Comparison of ENCODE assay signal across 14 cellular contexts in the genomic region with DNA sequence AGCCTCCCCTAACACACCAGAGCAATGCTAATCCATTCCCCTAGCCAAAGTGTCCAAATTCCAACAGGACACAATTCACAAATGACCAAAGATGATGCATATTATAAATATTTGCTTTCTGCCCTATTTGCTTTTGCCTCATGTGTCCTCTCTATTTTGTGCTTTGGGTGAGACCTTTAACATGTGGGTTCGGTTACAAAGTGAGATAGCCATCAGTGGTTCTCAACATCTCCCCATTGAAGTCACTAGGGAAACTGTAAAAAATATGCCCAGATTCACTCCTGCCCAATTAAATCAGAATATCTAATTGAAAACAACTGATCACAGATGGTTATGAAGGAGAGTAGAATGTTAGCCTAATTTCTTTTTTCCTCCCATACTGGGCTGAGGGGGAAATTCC.
"Had no signal": no experiment of that assay in that cellular context is flagged by ENCODE, and none has a peak within 500 bp of the region (broad histone marks: within the 10 kb centered on the region; RNA-seq: fewer than 3 reads in every experiment).

No MANE protein-coding gene starts in this region.

- H3K9me3 ChIP-seq: adrenal gland, lower lobe of right lung, testis had no signal

- H3K4me3 Mint-ChIP-seq: T-helper 17 cell had no signal

- H3K4me3 ChIP-seq: adrenal gland, dorsolateral prefrontal cortex, lower lobe of right lung, stomach, testis had no signal

- H3K4me1 ChIP-seq: adrenal gland had no signal

- H3K27ac ChIP-seq: adrenal gland, dorsolateral prefrontal cortex, lower lobe of right lung, stomach, WERI-Rb-1 had no signal

- H3K36me3 ChIP-seq: adrenal gland, lower lobe of right lung, stomach, WERI-Rb-1 had no signal

- H3K27ac Mint-ChIP-seq: T-helper 17 cell had no signal

- H3K27me3 ChIP-seq: adrenal gland, dorsolateral prefrontal cortex, stomach, testis had no signal

- ATAC-seq: lower lobe of right lung, T-helper 17 cell had no signal

- DNase-seq: activated CD4-positive, alpha-beta T cell treated with anti-CD3 and anti-CD28 coated beads, Interleukin-2, amount 50 U/mL, for 48 hours; activated naive CD4-positive, alpha-beta T cell treated with anti-CD3 and anti-CD28 coated beads, Interleukin-2, amount 50 U/mL, for 16 hours; activated T-cell treated with anti-CD3 and anti-CD28 coated beads, Interleukin-2, amount 50 U/mL, for 1 hour; adrenal gland; dorsolateral prefrontal cortex; kidney glomerular epithelial cell; lower lobe of right lung; retina; stimulated activated CD4-positive, alpha-beta T cell treated with anti-CD3 and anti-CD28 coated beads, Interleukin-12 subunit alpha, Interleukin-12 subunit beta, amount 100 ng/mL, for 4 hours; stimulated activated CD4-positive, alpha-beta T cell treated with anti-CD3 and anti-CD28 coated beads, Interleukin-2, amount 100 ng/mL, for 24 hours; stomach; T-helper 17 cell; testis; WERI-Rb-1 had no signal

- H3K4me1 Mint-ChIP-seq: T-helper 17 cell had no signal
